In genomic region chr3:9976736-9977709, GRCh38 we compare ENCODE assay signal across 8 cellular contexts. TPM values are rescaled to one million over a fixed set of nuclear protein-coding genes. Genes with fewer than 3 reads are reported as not detected.
DNase-seq lines count a peak whose midpoint lies in the region; ATAC-seq and TF ChIP-seq lines count a peak whose summit lies in the region.

No MANE protein-coding gene starts in this region.

- H3K4me3 Mint-ChIP-seq in CD8-positive, alpha-beta memory T cell = no peak overlapping the region
- no peak overlapping the region for H3K4me3 Mint-ChIP-seq in activated CD4-positive, alpha-beta memory T cell treated with anti-CD3 and anti-CD28 coated beads, Interleukin-2, amount 10 ng/mL, durations not matched to agents 7 days and 5 days

- H3K36me3 ChIP-seq in CD8-positive, alpha-beta memory T cell (ENCODE audit: insufficient read depth, low read length) = peaks cover 27% of the 10 kb centered on the region
- peaks cover 5 to 7% of the 10 kb centered on the region in 2 donors for H3K36me3 ChIP-seq in prostate gland
- peaks cover 79% of the 10 kb centered on the region for H3K36me3 ChIP-seq in OCI-LY7 (ENCODE audit: insufficient read depth, low read length)

- no peaks in the 10 kb centered on the region for H3K9me3 Mint-ChIP-seq in CD8-positive, alpha-beta memory T cell
- no peaks in the 10 kb centered on the region for H3K9me3 Mint-ChIP-seq in activated CD4-positive, alpha-beta memory T cell treated with anti-CD3 and anti-CD28 coated beads, Interleukin-2, amount 10 ng/mL, durations not matched to agents 7 days and 5 days

- no peak for DNase-seq in CD8-positive, alpha-beta memory T cell
- DNase-seq in LHCN-M2 (ENCODE audit: low read depth) = peak; percentile 98
- peak; percentile 50 for DNase-seq in activated CD4-positive, alpha-beta memory T cell treated with anti-CD3 and anti-CD28 coated beads, Interleukin-2, amount 10 ng/mL, durations not matched to agents 7 days and 5 days
- peak; percentile 86 for DNase-seq in glomerular visceral epithelial cell (ENCODE audit: extremely low spot score)
- peak; percentile 64 for DNase-seq in prostate gland (ENCODE audit: low spot score)
- no peak for DNase-seq in OCI-LY7 (ENCODE audit: low spot score)
- no peak for DNase-seq in NCI-H146 (lab: John Stamatoyannopoulos, UW)

- ATAC-seq in HG02588 (IDR thresholded peaks at IDR 0.05; ENCODE audit: unreplicated experiment) = no peak

- POLR2A ChIA-PET in CD8-positive, alpha-beta memory T cell (lab: Charles Lee) = interaction anchor here (0.5 to 0.8 kb wide), 2 partner anchors 44 to 176 kb away, joined by 3 to 9 read pairs; partner anchors contain the start of gene CRELD1
- POLR2A ChIA-PET in activated CD4-positive, alpha-beta memory T cell treated with anti-CD3 and anti-CD28 coated beads, Interleukin-2, amount 10 ng/mL, durations not matched to agents 7 days and 5 days (lab: Charles Lee) = interaction anchor here (1.1 to 2.7 kb wide), 8 partner anchors 10 to 613 kb away, joined by 3 to 33 read pairs (median 4); partner anchors contain the start of genes CRELD1, EMC3 and FANCD2
- POLR2A ChIA-PET in OCI-LY7 (lab: Charles Lee) = no interaction called here

- intact Hi-C loops in prostate gland (cut with DNase I) (no loop called here), OCI-LY7 (cut with micrococcal nuclease; ENCODE audit: unreplicated experiment) (no loop called here)

- no peak overlapping the region for H3K4me3 ChIP-seq in CD8-positive, alpha-beta memory T cell (ENCODE audit: low read length)
- H3K4me3 ChIP-seq in prostate gland (no peak overlapping the region), OCI-LY7 (ENCODE audit: low read depth, low read length, poor library complexity, severe bottlenecking) (no peak overlapping the region)

- CTCF ChIA-PET in CD8-positive, alpha-beta memory T cell (lab: Charles Lee) = no interaction called here
- CTCF ChIA-PET in activated CD4-positive, alpha-beta memory T cell treated with anti-CD3 and anti-CD28 coated beads, Interleukin-2, amount 10 ng/mL, durations not matched to agents 7 days and 5 days (lab: Charles Lee) = interaction anchor here (1.2 to 2.2 kb wide), 4 partner anchors 10 to 49 kb away, joined by 3 to 9 read pairs (median 6); partner anchors contain the start of genes CRELD1, EMC3 and FANCD2
- CTCF ChIA-PET in OCI-LY7 (lab: Charles Lee; ENCODE audit: unreplicated experiment) = no interaction called here

- H3K27me3 Mint-ChIP-seq in CD8-positive, alpha-beta memory T cell = no peaks in the 10 kb centered on the region
- H3K27me3 Mint-ChIP-seq in activated CD4-positive, alpha-beta memory T cell treated with anti-CD3 and anti-CD28 coated beads, Interleukin-2, amount 10 ng/mL, durations not matched to agents 7 days and 5 days = no peaks in the 10 kb centered on the region

- TF ChIP-seq POLR2A in prostate gland (IDR thresholded peaks at IDR 0.05) = peak; percentile 5

- peaks cover 12% of the 10 kb centered on the region; the same call in 1 of the 2 replicates for H3K79me2 ChIP-seq in OCI-LY7 (ENCODE audit: insufficient read depth, low read depth, low read length)

- no TSS peak for BruUV-seq in OCI-LY7 (replicated peaks; lab: Mats Ljungman, UMichigan)

- peaks cover 7 to 74% (median 27%) of the 10 kb centered on the region in 3 donors for H3K36me3 Mint-ChIP-seq in CD8-positive, alpha-beta memory T cell
- H3K36me3 Mint-ChIP-seq in activated CD4-positive, alpha-beta memory T cell treated with anti-CD3 and anti-CD28 coated beads, Interleukin-2, amount 10 ng/mL, durations not matched to agents 7 days and 5 days (ENCODE audit: low read depth) = peaks cover 40% of the 10 kb centered on the region

- H3K9me3 ChIP-seq in CD8-positive, alpha-beta memory T cell (ENCODE audit: low read length) = no peaks in the 10 kb centered on the region
- H3K9me3 ChIP-seq in prostate gland (no peaks in the 10 kb centered on the region), OCI-LY7 (ENCODE audit: low read length) (no peaks in the 10 kb centered on the region)

- H3K27ac Mint-ChIP-seq in CD8-positive, alpha-beta memory T cell = peak overlapping the region in 1 of 8 donors; percentile 73
- peak overlapping the region; percentile 63 for H3K27ac Mint-ChIP-seq in activated CD4-positive, alpha-beta memory T cell treated with anti-CD3 and anti-CD28 coated beads, Interleukin-2, amount 10 ng/mL, durations not matched to agents 7 days and 5 days

- no peaks in the 10 kb centered on the region for H3K4me1 ChIP-seq in CD8-positive, alpha-beta memory T cell (ENCODE audit: insufficient read depth, low read length)
- H3K4me1 ChIP-seq in prostate gland (replicated peaks) (peaks cover 3% of the 10 kb centered on the region), OCI-LY7 (ENCODE audit: insufficient read depth, low read length, poor library complexity, severe bottlenecking) (no peaks in the 10 kb centered on the region)

- H3K27me3 ChIP-seq in CD8-positive, alpha-beta memory T cell (ENCODE audit: insufficient read depth, low read length, poor library complexity, severe bottlenecking) = no peaks in the 10 kb centered on the region
- H3K27me3 ChIP-seq in prostate gland (replicated peaks; ENCODE audit: insufficient read depth) = no peaks in the 10 kb centered on the region

- H3K27ac ChIP-seq in CD8-positive, alpha-beta memory T cell (ENCODE audit: low read depth, low read length) = peak overlapping the region; percentile 77
- peak overlapping the region; percentile 54 to 67 for H3K27ac ChIP-seq in prostate gland
- H3K27ac ChIP-seq in OCI-LY7 (ENCODE audit: low read depth, low read length, poor library complexity, severe bottlenecking) = no peak overlapping the region

- WGBS in prostate gland = 38% methylated on average over 7 of the region's 7 CpGs

- H3K4me1 Mint-ChIP-seq in CD8-positive, alpha-beta memory T cell = peaks cover 8 to 22% (median 17%) of the 10 kb centered on the region in 3 donors
- H3K4me1 Mint-ChIP-seq in activated CD4-positive, alpha-beta memory T cell treated with anti-CD3 and anti-CD28 coated beads, Interleukin-2, amount 10 ng/mL, durations not matched to agents 7 days and 5 days = peaks cover 26% of the 10 kb centered on the region

- no peaks in the 10 kb centered on the region for H4K20me1 ChIP-seq in OCI-LY7 (ENCODE audit: insufficient read depth, low read length)

- TF ChIP-seq CTCF in prostate gland (IDR thresholded peaks at IDR 0.05) = no peak
- TF ChIP-seq CTCF in OCI-LY7 (conservative IDR thresholded peaks at IDR 0.05; ENCODE audit: low read length) = no peak

- H2AFZ ChIP-seq in OCI-LY7 (ENCODE audit: low read length) = no peak overlapping the region

- H3K4me2 ChIP-seq in OCI-LY7 (ENCODE audit: low read length) = no peak overlapping the region

- H3K9me2 ChIP-seq in OCI-LY7 (ENCODE audit: insufficient read depth, low read length) = no peaks in the 10 kb centered on the region

RNA-seq across cellular contexts. Expression of gene EMC3, which starts 9.6 kb away (rescaled TPM):
- total RNA-seq in CD8-positive, alpha-beta memory T cell = 10 to 100 TPM; 56.3 to 56.8 TPM
- polyA plus RNA-seq in CD8-positive, alpha-beta memory T cell = 90.9 TPM
- total RNA-seq in LHCN-M2 (2014; rRNA removed) (82.7 and 126 TPM in 2 replicates), prostate gland (100 to 1,000 TPM in 1 of 2 donors, 10 to 100 TPM in 1; 69.9 to 102 TPM), OCI-LY7 (2022) (31.7 and 33.4 TPM in 2 replicates)
- 94.9 TPM for polyA plus RNA-seq in LHCN-M2 (2012)
- 10 to 100 TPM; 55.5 to 59.5 TPM for total RNA-seq in activated CD4-positive, alpha-beta memory T cell treated with anti-CD3 and anti-CD28 coated beads, Interleukin-2, amount 10 ng/mL, durations not matched to agents 7 days and 5 days
- 16.1 and 30.6 TPM in 2 replicates for total RNA-seq in OCI-LY7 (2014; rRNA removed; shearing (Covaris generic))

RNA-seq across cellular contexts. Expression of gene PRRT3, which starts 24.8 kb away (rescaled TPM):
- 10 to 100 TPM; 12.1 to 12.3 TPM for total RNA-seq in CD8-positive, alpha-beta memory T cell
- 5.4 TPM for polyA plus RNA-seq in CD8-positive, alpha-beta memory T cell
- 1.4 and 2.5 TPM in 2 replicates for total RNA-seq in LHCN-M2 (2014; rRNA removed)
- 2.2 TPM for polyA plus RNA-seq in LHCN-M2 (2012)
- total RNA-seq in activated CD4-positive, alpha-beta memory T cell treated with anti-CD3 and anti-CD28 coated beads, Interleukin-2, amount 10 ng/mL, durations not matched to agents 7 days and 5 days = 1 to 10 TPM; 5.4 to 6.1 TPM
- 10 to 100 TPM in 1 of 2 donors, 1 to 10 TPM in 1; 8.9 to 10.1 TPM for total RNA-seq in prostate gland
- 1.4 and 2.1 TPM in 2 replicates for total RNA-seq in OCI-LY7 (2014; rRNA removed; shearing (Covaris generic))
- total RNA-seq in OCI-LY7 (2022) = 4.1 and 4.3 TPM in 2 replicates

RNA-seq across cellular contexts. Expression of gene CRELD1, which starts 43.4 kb away (rescaled TPM):
- 10 to 100 TPM; 14.0 to 16.0 TPM for total RNA-seq in CD8-positive, alpha-beta memory T cell
- 24.5 TPM for polyA plus RNA-seq in CD8-positive, alpha-beta memory T cell
- total RNA-seq in LHCN-M2 (2014; rRNA removed) = 9.9 and 10.4 TPM in 2 replicates
- 8.1 TPM for polyA plus RNA-seq in LHCN-M2 (2012)
- total RNA-seq in activated CD4-positive, alpha-beta memory T cell treated with anti-CD3 and anti-CD28 coated beads, Interleukin-2, amount 10 ng/mL, durations not matched to agents 7 days and 5 days = 10 to 100 TPM; 15.9 to 17.1 TPM
- total RNA-seq in prostate gland = 10 to 100 TPM; 46.9 to 64.9 TPM
- 23.4 and 28.6 TPM in 2 replicates for total RNA-seq in OCI-LY7 (2014; rRNA removed; shearing (Covaris generic))
- 20.9 and 21.6 TPM in 2 replicates for total RNA-seq in OCI-LY7 (2022)

RNA-seq across cellular contexts. Expression of gene FANCD2, which starts 49.2 kb away (rescaled TPM):
- total RNA-seq in CD8-positive, alpha-beta memory T cell = 10 to 100 TPM; 55.9 to 56.2 TPM
- polyA plus RNA-seq in CD8-positive, alpha-beta memory T cell = 6.3 TPM
- total RNA-seq in LHCN-M2 (2014; rRNA removed) = 26.3 and 32.9 TPM in 2 replicates
- 9.1 TPM for polyA plus RNA-seq in LHCN-M2 (2012)
- total RNA-seq in activated CD4-positive, alpha-beta memory T cell treated with anti-CD3 and anti-CD28 coated beads, Interleukin-2, amount 10 ng/mL, durations not matched to agents 7 days and 5 days = 10 to 100 TPM; 54.3 to 60.8 TPM
- total RNA-seq in prostate gland = 10 to 100 TPM in 1 of 2 donors, 1 to 10 TPM in 1; 7.6 to 13.2 TPM
- total RNA-seq in OCI-LY7 (2014; rRNA removed; shearing (Covaris generic)) = 112 and 116 TPM in 2 replicates
- total RNA-seq in OCI-LY7 (2022) = 130 and 134 TPM in 2 replicates

Comparison
In these comparisons a context has a peak if more than half of its experiments do, and no peak if none do; other contexts are left out.
1. DNase-seq: peak in LHCN-M2 (single experiment), activated CD4-positive, alpha-beta memory T cell treated with anti-CD3 and anti-CD28 coated beads, Interleukin-2, amount 10 ng/mL, durations not matched to agents 7 days and 5 days (single experiment), glomerular visceral epithelial cell (single experiment) and prostate gland (single experiment); none in CD8-positive, alpha-beta memory T cell (0 of 5), OCI-LY7 (single experiment) and NCI-H146 (single experiment).